Comparison of ENCODE assay signal across 19 cellular contexts in genomic region chr3:136008732-136009456, GRCh38. TPM values are rescaled to one million over a fixed set of nuclear protein-coding genes. Genes with fewer than 3 reads are reported as not detected.
DNase-seq lines count a peak whose midpoint lies in the region; TF ChIP-seq lines count a peak whose summit lies in the region.
"Had no signal": no experiment of that assay in that cellular context is flagged by ENCODE, and none has a peak within 500 bp of the region (broad histone marks: within the 10 kb centered on the region; RNA-seq: fewer than 3 reads in every experiment).

No MANE protein-coding gene starts in this region.

- no peak overlapping the region for H3K18ac ChIP-seq in mesendoderm (ENCODE audit: low read length)

- H3K79me1 ChIP-seq in mesendoderm (ENCODE audit: low read length): no peaks in the 10 kb centered on the region

- H3K4me3 ChIP-seq in endodermal cell (ENCODE audit: low read length) (no peak overlapping the region), mesendoderm (ENCODE audit: low read length) (no peak overlapping the region), neural progenitor cell (no peak overlapping the region)
- H3K4me3 ChIP-seq: BLaER1 had no signal

- H3K27me3 Mint-ChIP-seq in endodermal cell (ENCODE audit: insufficient read depth) (peaks cover under 1% of the 10 kb centered on the region), neural progenitor cell (ENCODE audit: insufficient read depth, low read depth) (peaks cover 2% of the 10 kb centered on the region)

- H3K56ac ChIP-seq in mesendoderm (ENCODE audit: low read length): no peak overlapping the region

- TF ChIP-seq RAD21 in Ishikawa (IDR thresholded peaks at IDR 0.05; ENCODE audit: low read depth): 0 out of 2 replicates have a peak, but pooled peaks have one; percentile 11

- no peak overlapping the region for H2BK5ac ChIP-seq in mesendoderm (ENCODE audit: low read length)

- H3K9me3 Mint-ChIP-seq in endodermal cell: no peaks in the 10 kb centered on the region
- H3K9me3 Mint-ChIP-seq in neural progenitor cell: no peaks in the 10 kb centered on the region

- no peaks in the 10 kb centered on the region for H3K27me3 ChIP-seq in endodermal cell (ENCODE audit: control insufficient read depth, insufficient read depth, low read length, poor library complexity, severe bottlenecking)
- H3K27me3 ChIP-seq in mesendoderm (ENCODE audit: insufficient read depth, low read length, poor library complexity): no peaks in the 10 kb centered on the region
- no peaks in the 10 kb centered on the region for H3K27me3 ChIP-seq in neural progenitor cell
- H3K27me3 ChIP-seq: BLaER1 had no signal

- no peak overlapping the region for H3K9ac ChIP-seq in endodermal cell (ENCODE audit: extremely low read depth, low read length, poor library complexity, severe bottlenecking)
- H3K9ac ChIP-seq in mesendoderm (ENCODE audit: low read length): no peak overlapping the region
- H3K9ac ChIP-seq in neural progenitor cell: no peak overlapping the region
- H3K9ac ChIP-seq: BLaER1 had no signal

- no peak overlapping the region for H3K4me3 Mint-ChIP-seq in endodermal cell
- no peak overlapping the region for H3K4me3 Mint-ChIP-seq in neural progenitor cell
- H3K4me3 Mint-ChIP-seq: CD4-positive, alpha-beta memory T cell had no signal

- H2AFZ ChIP-seq in neural progenitor cell (replicated peaks): no peak overlapping the region

- DNase-seq in ELF-1 (ENCODE audit: low read depth, low spot score): peak; percentile 30
- DNase-seq in endodermal cell: peak; percentile 57
- peak; percentile 25 for DNase-seq in mesendoderm
- no peak for DNase-seq in NCI-H2029 treated with DMSO at 0.1 percent for 48 hours (lab: John Stamatoyannopoulos, UW)
- no peak for DNase-seq in activated CD4-positive, alpha-beta T cell treated with anti-CD3 and anti-CD28 coated beads for 48 hours
- DNase-seq in GDM1 (lab: John Stamatoyannopoulos, UW): no peak
- no peak for DNase-seq in neural progenitor cell (ENCODE audit: low spot score)
- DNase-seq: CD4-positive, alpha-beta memory T cell; Karpas-422; MM.1S; NCI-H1092; NCI-H1694; NCI-H2107; NCI-H2227 treated with DMSO at 0.1 percent for 48 hours; NCI-H510A treated with DMSO at 0.1 percent for 48 hours; NCI-H774 had no signal

- H2AK5ac ChIP-seq in mesendoderm (ENCODE audit: low read length): no peak overlapping the region

- H3K79me2 ChIP-seq in mesendoderm (ENCODE audit: control insufficient read depth, insufficient read depth, low read length) (no peaks in the 10 kb centered on the region), neural progenitor cell (ENCODE audit: low read depth) (no peaks in the 10 kb centered on the region)

- H2BK15ac ChIP-seq in mesendoderm (replicated peaks; ENCODE audit: low read depth): no peak overlapping the region

- no peaks in the 10 kb centered on the region for H3F3A ChIP-seq in neural progenitor cell (ENCODE audit: low read depth)

- H3K27ac ChIP-seq in endodermal cell (ENCODE audit: low read depth, low read length) (no peak overlapping the region), mesendoderm (ENCODE audit: low read depth, low read length) (no peak overlapping the region), neural progenitor cell (no peak overlapping the region)
- H3K27ac ChIP-seq: BLaER1 had no signal

- peaks cover 19% of the 10 kb centered on the region for H3K4me1 Mint-ChIP-seq in endodermal cell
- H3K4me1 Mint-ChIP-seq in neural progenitor cell: no peaks in the 10 kb centered on the region
- H3K4me1 Mint-ChIP-seq: CD4-positive, alpha-beta memory T cell had no signal

- TF ChIP-seq CTCF in endodermal cell (conservative IDR thresholded peaks at IDR 0.05) (peak; percentile 31), neural progenitor cell (IDR thresholded peaks at IDR 0.05) (no peak)

- H3K4me1 ChIP-seq in endodermal cell (ENCODE audit: control insufficient read depth, insufficient read depth, low read length): no peaks in the 10 kb centered on the region
- H3K4me1 ChIP-seq in mesendoderm (ENCODE audit: control insufficient read depth, low read depth, low read length): no peaks in the 10 kb centered on the region
- no peaks in the 10 kb centered on the region for H3K4me1 ChIP-seq in neural progenitor cell
- H3K4me1 ChIP-seq: BLaER1 had no signal

- H3K4ac ChIP-seq in mesendoderm (ENCODE audit: low read depth, low read length): no peak overlapping the region

- no peak overlapping the region for H3K23ac ChIP-seq in mesendoderm (ENCODE audit: low read length)

- no peak overlapping the region for H4K8ac ChIP-seq in mesendoderm (ENCODE audit: low read depth, low read length)

- TF ChIP-seq EP300 in Ishikawa (IDR thresholded peaks at IDR 0.05; ENCODE audit: borderline replicate concordance): no peak

- peaks cover 2% of the 10 kb centered on the region for H3K36me3 Mint-ChIP-seq in endodermal cell (ENCODE audit: low read depth)
- H3K36me3 Mint-ChIP-seq in neural progenitor cell: peaks cover 14% of the 10 kb centered on the region
- H3K36me3 Mint-ChIP-seq: CD4-positive, alpha-beta memory T cell had no signal

- no peaks in the 10 kb centered on the region for H4K20me1 ChIP-seq in neural progenitor cell (ENCODE audit: low read depth)
- H4K20me1 ChIP-seq: BLaER1 had no signal

- no peak overlapping the region for H3K27ac Mint-ChIP-seq in endodermal cell
- H3K27ac Mint-ChIP-seq in neural progenitor cell: no peak overlapping the region
- H3K27ac Mint-ChIP-seq: CD4-positive, alpha-beta memory T cell had no signal

- H4K5ac ChIP-seq in mesendoderm (ENCODE audit: low read length): no peak overlapping the region

- WGBS in endodermal cell (ENCODE audit: insufficient coverage in 1 of 2, insufficient read length in 1 of 2), 2 experiments: 94 to 100% methylated on average over 3 to 4 of the region's 4 CpGs
- WGBS in mesendoderm (ENCODE audit: extremely low coverage, insufficient coverage, low lambda C conversion rate): 100% methylated on average over 1 of the region's 4 CpGs

- H2BK120ac ChIP-seq in mesendoderm (ENCODE audit: low read depth, low read length): no peak overlapping the region

- H3K9me3 ChIP-seq in endodermal cell (ENCODE audit: control insufficient read depth, low read length): no peaks in the 10 kb centered on the region
- no peaks in the 10 kb centered on the region for H3K9me3 ChIP-seq in neural progenitor cell (ENCODE audit: low read depth)
- H3K9me3 ChIP-seq: BLaER1 had no signal

- H3K4me2 ChIP-seq in mesendoderm (ENCODE audit: low read length) (no peak overlapping the region), neural progenitor cell (no peak overlapping the region)
- H3K4me2 ChIP-seq: BLaER1 had no signal

- H3K36me3 ChIP-seq in endodermal cell (ENCODE audit: control insufficient read depth, insufficient read depth, low read length): no peaks in the 10 kb centered on the region
- no peaks in the 10 kb centered on the region for H3K36me3 ChIP-seq in mesendoderm (ENCODE audit: control insufficient read depth, insufficient read depth, low read length)
- H3K36me3 ChIP-seq in neural progenitor cell: no peaks in the 10 kb centered on the region
- H3K36me3 ChIP-seq: BLaER1 had no signal

TF ChIP-seq in Ishikawa, 13 proteins besides CTCF, POLR2A, EP300 and RAD21 (continues in another document):
- no peak for TF ChIP-seq CEBPB (IDR thresholded peaks at IDR 0.05)
- TF ChIP-seq TCF12 (IDR thresholded peaks at IDR 0.05; ENCODE audit: low read depth): no peak
- no peak for TF ChIP-seq TEAD4 (IDR thresholded peaks at IDR 0.05)
- no peak for TF ChIP-seq MAX (IDR thresholded peaks at IDR 0.05)
- TF ChIP-seq NFIC (IDR thresholded peaks at IDR 0.05): no peak
- no peak for TF ChIP-seq CREB1 (IDR thresholded peaks at IDR 0.05; ENCODE audit: low read depth)
- no peak for TF ChIP-seq EGR1 (IDR thresholded peaks at IDR 0.05)
- no peak for TF ChIP-seq USF1 (IDR thresholded peaks at IDR 0.05)
- TF ChIP-seq YY1 (IDR thresholded peaks at IDR 0.05; ENCODE audit: low read depth): no peak
- TF ChIP-seq FOXM1 (IDR thresholded peaks at IDR 0.05; ENCODE audit: borderline replicate concordance, low read depth): no peak
- TF ChIP-seq REST (IDR thresholded peaks at IDR 0.05; ENCODE audit: low read depth): no peak

RNA-seq across cellular contexts. Expression of gene PPP2R3A, which starts 43.4 kb away (rescaled TPM):
- total RNA-seq in endodermal cell (10 to 100 TPM; 12.5 to 16.5 TPM), neural progenitor cell (ENCODE audit: low replicate concordance) (24.1 and 41.5 TPM in 2 replicates)
- 15.9 TPM for polyA plus RNA-seq in endodermal cell (2013, experiment 1 of 2)
- 15.3 TPM for polyA plus RNA-seq in endodermal cell (2013, experiment 2 of 2)
- polyA plus RNA-seq in mesendoderm (2013, experiment 1 of 2): 6.2 TPM
- 6.1 TPM for polyA plus RNA-seq in mesendoderm (2013, experiment 2 of 2)
- total RNA-seq: T-helper 1 cell treated with Interleukin-12 subunit alpha and Interleukin-12 subunit beta and Interleukin-4 antibody, amounts not matched to agents 30 ng/mL and 1 ng/mL, for 36 hours had no signal

Comparison
In these comparisons a context has a peak if more than half of its experiments do, and no peak if none do; other contexts are left out.
1. DNase-seq: peak in ELF-1 (single experiment), endodermal cell (single experiment) and mesendoderm (single experiment); none in NCI-H2029 treated with DMSO at 0.1 percent for 48 hours (single experiment), activated CD4-positive, alpha-beta T cell treated with anti-CD3 and anti-CD28 coated beads for 48 hours (single experiment), GDM1 (single experiment) and neural progenitor cell (single experiment).